1 cellular context compared by ENCODE assay signal in genomic region chr17:39715375-39716072, GRCh38.
TF ChIP-seq lines count a peak whose summit lies in the region.

No MANE protein-coding gene starts in this region.

TF ChIP-seq in A549, 52 proteins besides CTCF, POLR2A, EP300 and RAD21 (continued from another document):
- TF ChIP-seq E2F6 (IDR thresholded peaks at IDR 0.05; ENCODE audit: borderline replicate concordance, low read depth) (no peak), JUNB (IDR thresholded peaks at IDR 0.05) (no peak), CHD4 (IDR thresholded peaks at IDR 0.05; ENCODE audit: borderline replicate concordance) (no peak), ZNF302 (CRISPR knock-in tag; IDR thresholded peaks at IDR 0.05) (no peak), ESRRA (IDR thresholded peaks at IDR 0.05; ENCODE audit: borderline replicate concordance, low read length) (no peak), REST (IDR thresholded peaks at IDR 0.05) (no peak), MAX (IDR thresholded peaks at IDR 0.05) (no peak), USF2 (IDR thresholded peaks at IDR 0.05) (no peak), FOXS1 (CRISPR knock-in tag; IDR thresholded peaks at IDR 0.05) (no peak), HEYL (CRISPR knock-in tag; IDR thresholded peaks at IDR 0.05) (no peak), POLR2AphosphoS2 (conservative IDR thresholded peaks at IDR 0.05; ENCODE audit: low read length) (no peak), ZSCAN20 (CRISPR knock-in tag; IDR thresholded peaks at IDR 0.05) (no peak), ELK1 (IDR thresholded peaks at IDR 0.05; ENCODE audit: low read depth, low read length) (no peak), BHLHE40 (IDR thresholded peaks at IDR 0.05; ENCODE audit: low read depth, low read length) (no peak), RFX5 (IDR thresholded peaks at IDR 0.05) (no peak), ATOH8 (CRISPR knock-in tag; IDR thresholded peaks at IDR 0.05; ENCODE audit: low read depth) (no peak)
